ENCODE assay signal across 11 cellular contexts in genomic region chr13:46615888-46616531, GRCh38.
DNase-seq lines count a peak whose midpoint lies in the region; ATAC-seq, FAIRE-seq and TF ChIP-seq lines count a peak whose summit lies in the region.
"Had no signal": no experiment of that assay in that cellular context is flagged by ENCODE, and none has a peak within 500 bp of the region (broad histone marks: within the 10 kb centered on the region; RNA-seq: fewer than 3 reads in every experiment).

No MANE protein-coding gene starts in this region.

- H3K36me3 ChIP-seq in left lung (no peaks in the 10 kb centered on the region), stomach (no peaks in the 10 kb centered on the region)

- H3K4me1 ChIP-seq in left lung (peaks cover 7 to 31% of the 10 kb centered on the region in 2 donors), stomach (peaks cover 42 to 88% (median 65%) of the 10 kb centered on the region in 4 donors)

- H3K27me3 ChIP-seq in left lung, result no peaks in the 10 kb centered on the region
- H3K27me3 ChIP-seq in stomach, result no peaks in the 10 kb centered on the region

- H3K27ac ChIP-seq in left lung, result peak overlapping the region; percentile 70 to 81
- H3K27ac ChIP-seq in stomach, result peak overlapping the region; percentile 79 to 86 (median 84)

- intact Hi-C loops in left lung (cut with DNase I) (no loop called here), stomach (cut with DNase I; ENCODE audit: low total_unique reads) (no loop called here)

- no peak for TF ChIP-seq CTCF in cardiac fibroblast (IDR thresholded peaks at IDR 0.05; ENCODE audit: low read depth, low read length)
- no peak for TF ChIP-seq CTCF in left lung (IDR thresholded peaks at IDR 0.05)
- no peak for TF ChIP-seq CTCF in stomach (IDR thresholded peaks at IDR 0.05)

- 12 to 33% (median 15%) methylated on average over 8 of the region's 8 CpGs for WGBS in stomach, 5 donors

- H3K9me3 ChIP-seq in left lung (no peaks in the 10 kb centered on the region), stomach (no peaks in the 10 kb centered on the region)

- FAIRE-seq in GM19239 (lab: Jason Lieb, UNC), result peak; percentile 75

- H3K4me3 ChIP-seq in cardiac fibroblast (replicated peaks in 1 of 2; ENCODE audit: low read depth in 2 of 2, low read length in 2 of 2) (peak overlapping the region in 1 of 2 donors; percentile 32), left lung (no peak overlapping the region), stomach (peak overlapping the region; percentile 18 to 24 (median 20))

- DNase-seq in GM19239 (ENCODE audit: insufficient read length, low spot score), result no peak
- DNase-seq in cardiac fibroblast (ENCODE audit: low read depth in 2 of 2), result peak; percentile 41 to 68
- DNase-seq in left lung, result no peak
- DNase-seq in stomach, result no peak
- DNase-seq in putamen (ENCODE audit: low spot score), result no peak
- DNase-seq in medulla oblongata (ENCODE audit: extremely low spot score), result no peak
- no peak for DNase-seq in activated effector memory CD4-positive, alpha-beta T cell treated with Interleukin-2 at 50 U/mL for 16 hours
- DNase-seq: activated CD4-positive, alpha-beta T cell treated with anti-CD3 and anti-CD28 coated beads, Interleukin-2, amount 50 U/mL, for 48 hours; caudate nucleus; immature natural killer cell had no signal

- no peak for TF ChIP-seq POLR2A in stomach (IDR thresholded peaks at IDR 0.05)

- ATAC-seq in left lung (peak; percentile 36), HG03439 (IDR thresholded peaks at IDR 0.05; ENCODE audit: unreplicated experiment) (no peak)

- no peak for TF ChIP-seq EP300 in stomach (IDR thresholded peaks at IDR 0.05)

Comparison
In these comparisons a context has a peak if more than half of its experiments do, and no peak if none do; other contexts are left out.
1. DNase-seq: peak in cardiac fibroblast (2 of 2); none in GM19239 (single experiment), left lung (0 of 2), stomach (single experiment), putamen (single experiment), medulla oblongata (single experiment) and activated effector memory CD4-positive, alpha-beta T cell treated with Interleukin-2 at 50 U/mL for 16 hours (single experiment).
2. H3K4me3 ChIP-seq: peak in stomach (4 of 4); none in left lung (0 of 2).